ENCODE assay signal across 8 cellular contexts in genomic region chr6:32196682-32197616, GRCh38. TPM values are rescaled to one million over a fixed set of nuclear protein-coding genes. Genes with fewer than 3 reads are reported as not detected.
A peak's percentile ranks its signal among the peaks of the same experiment; 100 is the strongest.
DNase-seq lines count a peak whose midpoint lies in the region; ATAC-seq and TF ChIP-seq lines count a peak whose summit lies in the region.

No MANE protein-coding gene starts in this region.

- H3K4me3 ChIP-seq in CD8-positive, alpha-beta T cell (ENCODE audit: low read depth, low read length), result peak overlapping the region; percentile 85
- peak overlapping the region; percentile 58 for H3K4me3 ChIP-seq in colonic mucosa
- H3K4me3 ChIP-seq in mesenchymal stem cell (ENCODE audit: insufficient read depth in 1 of 2, low read depth in 1 of 2, low read length in 2 of 2), result peak overlapping the region; percentile 86 to 95

- H3K4ac ChIP-seq in mesenchymal stem cell (ENCODE audit: low read depth in 1 of 2, low read length in 2 of 2), result peak overlapping the region; percentile 20 to 71

- CTCF ChIA-PET in CD8-positive, alpha-beta T cell (lab: Charles Lee), result interaction anchor here (0.8 to 1.1 kb wide), 2 partner anchors 68 to 641 kb away, joined by 3 to 4 read pairs; partner anchors contain the start of gene TAP2

- H3K4me1 Mint-ChIP-seq in CD8-positive, alpha-beta T cell (ENCODE audit: low read depth), result peaks cover 31% of the 10 kb centered on the region
- H3K4me1 Mint-ChIP-seq in type B pancreatic cell (ENCODE audit: unreplicated experiment), result peaks cover 29% of the 10 kb centered on the region

- H3K23ac ChIP-seq in mesenchymal stem cell (ENCODE audit: low read length in 2 of 2), result no peak overlapping the region

- H3K79me1 ChIP-seq in mesenchymal stem cell (replicated peaks; ENCODE audit: low read length, poor library complexity, severe bottlenecking), result peaks cover 4% of the 10 kb centered on the region

- H3K4me2 ChIP-seq in mesenchymal stem cell (ENCODE audit: low read length, poor library complexity, severe bottlenecking), result peak overlapping the region; percentile 99

- peak overlapping the region; percentile 58 for H2AK5ac ChIP-seq in mesenchymal stem cell (ENCODE audit: low read length, severe bottlenecking)

- no peak for DNase-seq in CD8-positive, alpha-beta T cell
- DNase-seq in NCI-H748 (lab: John Stamatoyannopoulos, UW; ENCODE audit: unreplicated experiment) (peak; percentile 75), colonic mucosa (peak; percentile 47), mesenchymal stem cell (peak; percentile 50), type B pancreatic cell (ENCODE audit: extremely low spot score, unreplicated experiment) (peak; percentile 71), NK-92 (lab: John Stamatoyannopoulos, UW; ENCODE audit: unreplicated experiment) (no peak), NCI-H2081 (lab: John Stamatoyannopoulos, UW) (no peak)
- DNase-seq in effector CD4-positive, alpha-beta T cell, result no peak

- H4K91ac ChIP-seq in mesenchymal stem cell (ENCODE audit: low read length), result peak overlapping the region; percentile 98

- 61% methylated on average over 24 of the region's 28 CpGs for WGBS in mesenchymal stem cell

- intact Hi-C loops in CD8-positive, alpha-beta T cell (cut with DNase I, micrococcal nuclease), result loop anchor here (1.0 to 10.0 kb wide), 8 partner anchors 67 to 1218 kb away; partner anchors contain the start of genes CUTA (in 2 of the 2), PHF1 (in 2 of the 2), BRD2 (in 1 of the 2) and CSNK2B (in 1 of the 2)
- intact Hi-C loops in colonic mucosa (cut with DNase I), result no loop called here

- H2BK120ac ChIP-seq in mesenchymal stem cell (ENCODE audit: low read depth, low read length), result peak overlapping the region; percentile 11

- H2BK12ac ChIP-seq in mesenchymal stem cell (ENCODE audit: low read length in 2 of 2), result peak overlapping the region in 1 of 2 experiments; percentile 18

- H3K9me3 ChIP-seq in CD8-positive, alpha-beta T cell (ENCODE audit: low read length), result no peaks in the 10 kb centered on the region
- H3K9me3 ChIP-seq in colonic mucosa, result no peaks in the 10 kb centered on the region
- no peaks in the 10 kb centered on the region for H3K9me3 ChIP-seq in mesenchymal stem cell (ENCODE audit: control insufficient read depth, low read length)

- H3K27ac ChIP-seq in CD8-positive, alpha-beta T cell (ENCODE audit: low read depth, low read length), result peak overlapping the region; percentile 94
- H3K27ac ChIP-seq in colonic mucosa (peak overlapping the region; percentile 99), mesenchymal stem cell (ENCODE audit: low read length, poor library complexity, severe bottlenecking) (peak overlapping the region; percentile 99)

- peak overlapping the region; percentile 39 for H2BK15ac ChIP-seq in mesenchymal stem cell (ENCODE audit: low read depth, poor library complexity, severe bottlenecking)

- H3K27me3 ChIP-seq in CD8-positive, alpha-beta T cell (ENCODE audit: insufficient read depth, low read length), result no peaks in the 10 kb centered on the region
- no peaks in the 10 kb centered on the region for H3K27me3 ChIP-seq in colonic mucosa
- peaks cover 6 to 16% of the 10 kb centered on the region in 2 experiments for H3K27me3 ChIP-seq in mesenchymal stem cell (ENCODE audit: control insufficient read depth in 1 of 2, insufficient read depth in 1 of 2, low read length in 2 of 2)

- peak overlapping the region; percentile 100 for H3K18ac ChIP-seq in mesenchymal stem cell (ENCODE audit: low read depth in 1 of 2, low read length in 2 of 2)

- TF ChIP-seq CTCF in CD8-positive, alpha-beta T cell (IDR thresholded peaks at IDR 0.05), result no peak
- TF ChIP-seq CTCF in colonic mucosa (IDR thresholded peaks at IDR 0.05) (no peak), type B pancreatic cell (conservative IDR thresholded peaks at IDR 0.05) (no peak)

- H3K27me3 Mint-ChIP-seq in CD8-positive, alpha-beta T cell (ENCODE audit: low read depth), result no peaks in the 10 kb centered on the region
- no peaks in the 10 kb centered on the region for H3K27me3 Mint-ChIP-seq in type B pancreatic cell

- peak overlapping the region; percentile 94 for H4K8ac ChIP-seq in mesenchymal stem cell (ENCODE audit: low read length)

- no peak overlapping the region for H2AFZ ChIP-seq in mesenchymal stem cell (ENCODE audit: low read depth, low read length)

- no peak for ATAC-seq in CD8-positive, alpha-beta T cell

- H3K4me3 Mint-ChIP-seq in CD8-positive, alpha-beta T cell, result peak overlapping the region; percentile 90
- peak overlapping the region; percentile 96 for H3K4me3 Mint-ChIP-seq in type B pancreatic cell

- H3K36me3 Mint-ChIP-seq in CD8-positive, alpha-beta T cell, result peaks cover 15% of the 10 kb centered on the region
- no peaks in the 10 kb centered on the region for H3K36me3 Mint-ChIP-seq in type B pancreatic cell

- H3K9me3 Mint-ChIP-seq in CD8-positive, alpha-beta T cell, result no peaks in the 10 kb centered on the region
- no peaks in the 10 kb centered on the region for H3K9me3 Mint-ChIP-seq in type B pancreatic cell

- H3K36me3 ChIP-seq in CD8-positive, alpha-beta T cell (ENCODE audit: insufficient read depth, low read length), result no peaks in the 10 kb centered on the region
- H3K36me3 ChIP-seq in colonic mucosa, result no peaks in the 10 kb centered on the region
- peaks cover 0 to under 1% of the 10 kb centered on the region in 2 experiments for H3K36me3 ChIP-seq in mesenchymal stem cell (ENCODE audit: control insufficient read depth in 1 of 2, insufficient read depth in 2 of 2, low read depth in 1 of 2, low read length in 2 of 2)

- no peak overlapping the region for H3K14ac ChIP-seq in mesenchymal stem cell (ENCODE audit: low read length in 2 of 2)

- peaks cover 33% of the 10 kb centered on the region for H3K4me1 ChIP-seq in CD8-positive, alpha-beta T cell (ENCODE audit: insufficient read depth, low read length)
- H3K4me1 ChIP-seq in colonic mucosa, result peaks cover 2% of the 10 kb centered on the region
- peaks cover 22% of the 10 kb centered on the region for H3K4me1 ChIP-seq in mesenchymal stem cell (ENCODE audit: control insufficient read depth, insufficient read depth, low read depth, low read length)

- POLR2A ChIA-PET in CD8-positive, alpha-beta T cell (lab: Charles Lee), result interaction anchor here (0.6 to 1.4 kb wide), 2 partner anchors 50 to 773 kb away, joined by 3 read pairs; no protein-coding TSS in a partner anchor

- peak overlapping the region; percentile 99 to 100 for H3K9ac ChIP-seq in colonic mucosa (ENCODE audit: low read depth in 2 of 2, low read length in 2 of 2)
- peak overlapping the region; percentile 99 for H3K9ac ChIP-seq in mesenchymal stem cell (ENCODE audit: low read length)

- peak overlapping the region; percentile 95 for H3K27ac Mint-ChIP-seq in CD8-positive, alpha-beta T cell
- H3K27ac Mint-ChIP-seq in type B pancreatic cell, result peak overlapping the region; percentile 100

- H2BK5ac ChIP-seq in mesenchymal stem cell (ENCODE audit: low read depth, low read length, poor library complexity, severe bottlenecking), result no peak overlapping the region

RNA-seq across cellular contexts. Expression of gene GPSM3, which starts 4.5 kb away (rescaled TPM):
- 100 to 1,000 TPM; 154 to 156 TPM for total RNA-seq in CD8-positive, alpha-beta T cell
- total RNA-seq in colonic mucosa, result 1 to 10 TPM; 6.7 to 8.6 TPM
- 15.7 TPM for polyA plus RNA-seq in mesenchymal stem cell (2013, experiment 1 of 2)
- polyA plus RNA-seq in mesenchymal stem cell (2013, experiment 2 of 2), result 14.7 TPM
- 0.48 and 3.3 TPM in 2 replicates for total RNA-seq in type B pancreatic cell (ENCODE audit: low replicate concordance)

RNA-seq across cellular contexts. Expression of gene PBX2, which starts 6.9 kb away (rescaled TPM):
- total RNA-seq in CD8-positive, alpha-beta T cell, result 10 to 100 TPM; 53.3 to 54.4 TPM
- 10 to 100 TPM; 47.5 TPM for total RNA-seq in colonic mucosa
- polyA plus RNA-seq in mesenchymal stem cell (2013, experiment 1 of 2), result 81.5 TPM
- polyA plus RNA-seq in mesenchymal stem cell (2013, experiment 2 of 2), result 78.7 TPM
- total RNA-seq in type B pancreatic cell (ENCODE audit: low replicate concordance), result 137 and 166 TPM in 2 replicates

RNA-seq across cellular contexts. Expression of gene AGER, which starts 12.9 kb away (rescaled TPM):
- total RNA-seq in CD8-positive, alpha-beta T cell, result 10 to 100 TPM; 11.9 to 12.5 TPM
- 10 to 100 TPM in 1 of 2 donors, 1 to 10 TPM in 1; 4.1 to 10.1 TPM for total RNA-seq in colonic mucosa
- polyA plus RNA-seq in mesenchymal stem cell (2013, experiment 1 of 2), result 6.5 TPM
- polyA plus RNA-seq in mesenchymal stem cell (2013, experiment 2 of 2), result 6.1 TPM
- total RNA-seq in type B pancreatic cell (ENCODE audit: low replicate concordance), result 11.1 and 16.9 TPM in 2 replicates

RNA-seq across cellular contexts. Expression of gene RNF5, which starts 18.7 kb away (rescaled TPM):
- 10 to 100 TPM in 1 of 2 experiments, 1 to 10 TPM in 1; 10.0 to 11.5 TPM for total RNA-seq in CD8-positive, alpha-beta T cell
- total RNA-seq in colonic mucosa (10 to 100 TPM; 75.8 to 87.4 TPM), type B pancreatic cell (ENCODE audit: low replicate concordance) (49.4 and 69.2 TPM in 2 replicates)
- polyA plus RNA-seq in mesenchymal stem cell (2013, experiment 1 of 2), result 45.5 TPM
- polyA plus RNA-seq in mesenchymal stem cell (2013, experiment 2 of 2), result 46.5 TPM

RNA-seq across cellular contexts. Expression of gene AGPAT1, which starts 21.1 kb away (rescaled TPM):
- 10 to 100 TPM; 12.4 to 13.7 TPM for total RNA-seq in CD8-positive, alpha-beta T cell
- total RNA-seq in colonic mucosa, result 10 to 100 TPM; 44.1 to 54.5 TPM
- polyA plus RNA-seq in mesenchymal stem cell (2013, experiment 1 of 2), result 85.8 TPM
- polyA plus RNA-seq in mesenchymal stem cell (2013, experiment 2 of 2), result 83.8 TPM
- total RNA-seq in type B pancreatic cell (ENCODE audit: low replicate concordance), result 64.1 and 76.3 TPM in 2 replicates

Comparison
In these comparisons a context has a peak if more than half of its experiments do, and no peak if none do; other contexts are left out.
1. DNase-seq: peak in NCI-H748 (single experiment), colonic mucosa (single experiment), mesenchymal stem cell (single experiment) and type B pancreatic cell (single experiment); none in CD8-positive, alpha-beta T cell (0 of 7), NK-92 (single experiment), NCI-H2081 (0 of 2) and effector CD4-positive, alpha-beta T cell (single experiment).
2. RNA of gene GPSM3, which starts 4.5 kb away (total RNA-seq): 154 to 156 TPM in CD8-positive, alpha-beta T cell; 6.7 to 8.6 TPM in colonic mucosa and 0.48 to 3.3 TPM in type B pancreatic cell; every median in the first group is over 10 times any median in the second.
3. Peak in every context shown above with its lines, with median percentiles within 50 percentile points of each other: H3K27ac ChIP-seq and H3K4me3 ChIP-seq.